2 cellular contexts compared by ENCODE assay signal in the genomic region with DNA sequence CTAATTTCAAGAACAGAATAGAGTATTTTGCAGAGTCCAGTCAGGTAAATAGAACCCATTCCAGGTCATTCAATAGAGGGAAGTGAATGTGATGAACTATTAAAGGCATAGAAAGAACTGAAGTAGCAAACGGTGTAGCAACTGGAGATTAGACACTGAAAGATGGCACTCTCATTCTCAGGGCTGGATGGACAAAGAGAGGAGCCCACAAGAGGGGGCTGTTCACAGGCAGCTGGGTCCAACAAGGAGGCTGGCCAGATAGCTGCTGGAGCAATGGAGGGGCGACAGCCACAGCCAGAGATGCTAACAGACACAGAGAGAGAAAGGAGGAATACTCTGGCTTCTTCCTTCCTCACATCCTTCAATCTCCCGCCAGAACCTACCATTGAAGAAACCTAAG.
TF ChIP-seq lines count a peak whose summit lies in the region.

No MANE protein-coding gene starts in this region.

TF ChIP-seq in HEK293T, 16 proteins besides CTCF, POLR2A, EP300 and RAD21 (continued from another document):
- no peak for TF ChIP-seq NFRKB (IDR thresholded peaks at IDR 0.05)

TF ChIP-seq in WTC11, 78 proteins besides CTCF, POLR2A, EP300 and RAD21 (continued from another document):
- TF ChIP-seq, protein P1, sequence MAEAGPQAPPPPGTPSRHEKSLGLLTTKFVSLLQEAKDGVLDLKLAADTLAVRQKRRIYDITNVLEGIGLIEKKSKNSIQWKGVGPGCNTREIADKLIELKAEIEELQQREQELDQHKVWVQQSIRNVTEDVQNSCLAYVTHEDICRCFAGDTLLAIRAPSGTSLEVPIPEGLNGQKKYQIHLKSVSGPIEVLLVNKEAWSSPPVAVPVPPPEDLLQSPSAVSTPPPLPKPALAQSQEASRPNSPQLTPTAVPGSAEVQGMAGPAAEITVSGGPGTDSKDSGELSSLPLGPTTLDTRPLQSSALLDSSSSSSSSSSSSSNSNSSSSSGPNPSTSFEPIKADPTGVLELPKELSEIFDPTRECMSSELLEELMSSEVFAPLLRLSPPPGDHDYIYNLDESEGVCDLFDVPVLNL (CRISPR knock-in tag; IDR thresholded peaks at IDR 0.05; ENCODE audit: borderline replicate concordance, low read depth) = no peak
- TF ChIP-seq ZNF263 (CRISPR knock-in tag; IDR thresholded peaks at IDR 0.05; ENCODE audit: low read depth) (no peak), ZBTB21 (CRISPR knock-in tag; IDR thresholded peaks at IDR 0.05; ENCODE audit: borderline replicate concordance) (no peak), IRF1 (CRISPR knock-in tag; IDR thresholded peaks at IDR 0.05) (no peak), SMAD3 (CRISPR knock-in tag; IDR thresholded peaks at IDR 0.05; ENCODE audit: borderline replicate concordance) (no peak), CREM (CRISPR knock-in tag; IDR thresholded peaks at IDR 0.05) (no peak), TEAD4 (CRISPR knock-in tag; IDR thresholded peaks at IDR 0.05) (no peak)
- TF ChIP-seq, protein P2, sequence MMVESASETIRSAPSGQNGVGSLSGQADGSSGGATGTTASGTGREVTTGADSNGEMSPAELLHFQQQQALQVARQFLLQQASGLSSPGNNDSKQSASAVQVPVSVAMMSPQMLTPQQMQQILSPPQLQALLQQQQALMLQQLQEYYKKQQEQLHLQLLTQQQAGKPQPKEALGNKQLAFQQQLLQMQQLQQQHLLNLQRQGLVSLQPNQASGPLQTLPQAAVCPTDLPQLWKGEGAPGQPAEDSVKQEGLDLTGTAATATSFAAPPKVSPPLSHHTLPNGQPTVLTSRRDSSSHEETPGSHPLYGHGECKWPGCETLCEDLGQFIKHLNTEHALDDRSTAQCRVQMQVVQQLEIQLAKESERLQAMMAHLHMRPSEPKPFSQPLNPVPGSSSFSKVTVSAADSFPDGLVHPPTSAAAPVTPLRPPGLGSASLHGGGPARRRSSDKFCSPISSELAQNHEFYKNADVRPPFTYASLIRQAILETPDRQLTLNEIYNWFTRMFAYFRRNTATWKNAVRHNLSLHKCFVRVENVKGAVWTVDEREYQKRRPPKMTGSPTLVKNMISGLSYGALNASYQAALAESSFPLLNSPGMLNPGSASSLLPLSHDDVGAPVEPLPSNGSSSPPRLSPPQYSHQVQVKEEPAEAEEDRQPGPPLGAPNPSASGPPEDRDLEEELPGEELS (CRISPR knock-in tag; IDR thresholded peaks at IDR 0.05) = no peak
- TF ChIP-seq, protein P3, sequence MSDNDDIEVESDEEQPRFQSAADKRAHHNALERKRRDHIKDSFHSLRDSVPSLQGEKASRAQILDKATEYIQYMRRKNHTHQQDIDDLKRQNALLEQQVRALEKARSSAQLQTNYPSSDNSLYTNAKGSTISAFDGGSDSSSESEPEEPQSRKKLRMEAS (CRISPR knock-in tag; IDR thresholded peaks at IDR 0.05) = no peak
